ENCODE assay signal across 17 cellular contexts in the genomic region with DNA sequence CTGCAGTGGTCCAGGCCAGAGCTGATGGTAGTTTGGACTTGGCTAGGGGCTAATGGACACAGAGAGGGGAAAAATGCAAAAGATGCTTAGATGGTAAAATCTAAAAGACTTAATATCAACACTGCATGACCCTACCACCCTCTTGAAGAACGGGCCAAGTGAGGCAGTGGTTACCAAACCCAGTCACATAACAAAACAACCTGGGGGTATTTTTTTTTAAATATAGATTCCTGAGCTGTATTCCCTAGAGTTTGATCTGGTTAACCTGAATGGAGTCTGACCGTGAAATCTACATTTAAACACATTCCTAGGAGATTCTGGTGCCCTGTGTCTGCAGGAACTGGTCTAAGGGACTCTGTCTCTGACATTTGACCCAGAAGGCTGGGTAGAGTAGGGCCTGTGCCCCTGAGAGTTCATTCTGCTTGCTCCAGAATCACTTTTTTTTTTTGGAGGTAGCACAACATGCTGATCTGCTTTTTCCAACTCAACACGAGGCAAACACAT. TPM values are rescaled to one million over a fixed set of nuclear protein-coding genes. Genes with fewer than 3 reads are reported as not detected.
DNase-seq lines count a peak whose midpoint lies in the region; ATAC-seq and TF ChIP-seq lines count a peak whose summit lies in the region.
"Had no signal": no experiment of that assay in that cellular context is flagged by ENCODE, and none has a peak within 500 bp of the region (broad histone marks: within the 10 kb centered on the region; RNA-seq: fewer than 3 reads in every experiment).

No MANE protein-coding gene starts in this region.

- H3K79me2 ChIP-seq in parathyroid adenoma, result no peaks in the 10 kb centered on the region

- no peak for TF ChIP-seq CTCF in cardiac muscle cell (IDR thresholded peaks at IDR 0.05; ENCODE audit: low read depth, low read length)
- TF ChIP-seq CTCF in esophagus muscularis mucosa (IDR thresholded peaks at IDR 0.05), result no peak
- TF ChIP-seq CTCF in parathyroid adenoma (IDR thresholded peaks at IDR 0.05), result no peak

- H3K36me3 ChIP-seq in cardiac muscle cell (peaks cover 16% of the 10 kb centered on the region), esophagus muscularis mucosa (peaks cover 25 to 48% (median 34%) of the 10 kb centered on the region in 4 donors), parathyroid adenoma (ENCODE audit: control insufficient read depth, insufficient read depth, low read length) (no peaks in the 10 kb centered on the region)

- intact Hi-C loops in cardiac septum (cut with DNase I) (no loop called here), esophagus muscularis mucosa (cut with DNase I) (no loop called here)

- TF ChIP-seq EP300 in esophagus muscularis mucosa (IDR thresholded peaks at IDR 0.05), result no peak

- H3K27ac ChIP-seq in cardiac muscle cell (peak overlapping the region; percentile 92), esophagus muscularis mucosa (replicated peaks in 1 of 4) (peak overlapping the region; percentile 36 to 78 (median 54)), parathyroid adenoma (no peak overlapping the region)
- H3K27ac ChIP-seq: heart right ventricle had no signal

- H3K4me2 ChIP-seq in parathyroid adenoma (ENCODE audit: low read length), result peak overlapping the region; percentile 53

- TF ChIP-seq POLR2A in esophagus muscularis mucosa (IDR thresholded peaks at IDR 0.05; ENCODE audit: low read depth), result no peak

- H3K4me3 ChIP-seq in cardiac muscle cell, result no peak overlapping the region
- no peak overlapping the region for H3K4me3 ChIP-seq in esophagus muscularis mucosa
- H3K4me3 ChIP-seq in parathyroid adenoma (ENCODE audit: low read depth, low read length), result peak overlapping the region; percentile 12
- H3K4me3 ChIP-seq: heart right ventricle had no signal

- H3K4me1 ChIP-seq in cardiac muscle cell (ENCODE audit: low read depth), result peaks cover 9% of the 10 kb centered on the region
- peaks cover 8 to 18% (median 16%) of the 10 kb centered on the region in 4 donors for H3K4me1 ChIP-seq in esophagus muscularis mucosa
- peaks cover 5% of the 10 kb centered on the region for H3K4me1 ChIP-seq in parathyroid adenoma

- DNase-seq in cardiac muscle cell (ENCODE audit: low read depth in 1 of 2, low spot score in 1 of 2) (no peak), cardiac septum (ENCODE audit: low spot score) (no peak), esophagus muscularis mucosa (ENCODE audit: extremely low spot score) (no peak), DMS53 (lab: John Stamatoyannopoulos, UW) (no peak)
- DNase-seq: activated CD8-positive, alpha-beta memory T cell treated with anti-CD3 and anti-CD28 coated beads, Interleukin-2, amount 50 U/mL, for 4 hours; activated naive CD8-positive, alpha-beta T cell treated with anti-CD3 and anti-CD28 coated beads, Interleukin-2, amount 50 U/mL, for 24 hours; DMS 273 treated with DMSO at 0.1 percent for 48 hours; effector memory CD4-positive, alpha-beta T cell; heart right ventricle; NCI-H1105; NCI-H446 had no signal

- peak overlapping the region; percentile 8 for H2AFZ ChIP-seq in parathyroid adenoma

- WGBS in esophagus muscularis mucosa, result 38% methylated on average over 3 of the region's 3 CpGs

- no peaks in the 10 kb centered on the region for H3K9me3 ChIP-seq in cardiac muscle cell (ENCODE audit: low read depth)
- H3K9me3 ChIP-seq in esophagus muscularis mucosa, result no peaks in the 10 kb centered on the region
- no peaks in the 10 kb centered on the region for H3K9me3 ChIP-seq in parathyroid adenoma (ENCODE audit: control insufficient read depth, low read length)

- H3K9ac ChIP-seq in parathyroid adenoma, result no peak overlapping the region

- H3K27me3 ChIP-seq in cardiac muscle cell (no peaks in the 10 kb centered on the region), esophagus muscularis mucosa (no peaks in the 10 kb centered on the region), parathyroid adenoma (ENCODE audit: control insufficient read depth, insufficient read depth, low read length) (no peaks in the 10 kb centered on the region)
- H3K27me3 ChIP-seq: heart right ventricle had no signal

- no peak for ATAC-seq in GM18868 (IDR thresholded peaks at IDR 0.05; ENCODE audit: unreplicated experiment)
- ATAC-seq in HG02623 (IDR thresholded peaks at IDR 0.05; ENCODE audit: unreplicated experiment), result no peak
- no peak for ATAC-seq in activated CD4-positive, CD25-positive, alpha-beta regulatory T cell treated with anti-CD3 and anti-CD28 coated beads, Interleukin-2, amount 50 U/mL, for 24 hours

RNA-seq across cellular contexts. Expression of gene ABHD4, which starts 15.7 kb away (rescaled TPM):
- total RNA-seq in cardiac muscle cell, result 33.1 and 33.4 TPM in 2 replicates
- polyA plus RNA-seq in cardiac muscle cell, result 41.0 and 43.5 TPM in 2 replicates
- 18.6 TPM for total RNA-seq in cardiac septum
- 10 to 100 TPM; 18.7 to 42.3 (median 27.7) TPM for total RNA-seq in esophagus muscularis mucosa

RNA-seq across cellular contexts. Expression of gene DAD1, which starts 24.8 kb away (rescaled TPM):
- total RNA-seq in cardiac muscle cell, result 103 and 188 TPM in 2 replicates
- polyA plus RNA-seq in cardiac muscle cell, result 329 and 444 TPM in 2 replicates
- 134 TPM for total RNA-seq in cardiac septum
- 100 to 1,000 TPM; 118 to 154 (median 131) TPM for total RNA-seq in esophagus muscularis mucosa

RNA-seq across cellular contexts. Expression of gene OR6J1, which starts 30.4 kb away (rescaled TPM):
- total RNA-seq in cardiac muscle cell, result not detected in 2 replicates
- not detected in 2 replicates for polyA plus RNA-seq in cardiac muscle cell
- total RNA-seq in cardiac septum, result not detected
- total RNA-seq in esophagus muscularis mucosa, result not detected
- total RNA-seq: heart right ventricle, mesenteric fat pad, temporal lobe had no signal
- polyA plus RNA-seq: heart right ventricle had no signal
